In genomic region chr2:20565101-20565622, GRCh38 we compare ENCODE assay signal across 27 cellular contexts.
A peak's percentile ranks its signal among the peaks of the same experiment; 100 is the strongest.
DNase-seq lines count a peak whose midpoint lies in the region; ATAC-seq, FAIRE-seq and TF ChIP-seq lines count a peak whose summit lies in the region.
"Had no signal": no experiment of that assay in that cellular context is flagged by ENCODE, and none has a peak within 500 bp of the region (broad histone marks: within the 10 kb centered on the region; RNA-seq: fewer than 3 reads in every experiment).

No MANE protein-coding gene starts in this region.

- H3K27me3 ChIP-seq in HepG2 (ENCODE audit: control insufficient read depth in 1 of 2, insufficient read depth in 2 of 2, low read length in 2 of 2) = no peaks in the 10 kb centered on the region
- no peaks in the 10 kb centered on the region for H3K27me3 ChIP-seq in right lobe of liver
- no peaks in the 10 kb centered on the region for H3K27me3 ChIP-seq in osteoblast (ENCODE audit: insufficient read depth, low read length)
- no peaks in the 10 kb centered on the region for H3K27me3 ChIP-seq in breast epithelium
- H3K27me3 ChIP-seq: BE2C had no signal

- no TSS peak for BruUV-seq in HepG2 (replicated peaks; lab: Mats Ljungman, UMichigan)

- H3K27ac ChIP-seq in HepG2 (ENCODE audit: extremely low read length, insufficient read depth, low read length) (no peak overlapping the region), right lobe of liver (no peak overlapping the region), mesodermal cell (ENCODE audit: low read depth, low read length, severe bottlenecking) (peak overlapping the region; percentile 36), osteoblast (ENCODE audit: low read depth, low read length) (no peak overlapping the region), breast epithelium (no peak overlapping the region)

- H3K4me1 ChIP-seq in HepG2 (ENCODE audit: insufficient read depth, low read length) (peaks cover 88% of the 10 kb centered on the region), right lobe of liver (peaks cover 0 to 17% (median 7%) of the 10 kb centered on the region in 4 donors), mesodermal cell (ENCODE audit: control insufficient read depth, insufficient read depth, low read length, poor library complexity, severe bottlenecking) (peaks cover 64% of the 10 kb centered on the region), osteoblast (ENCODE audit: insufficient read depth, low read length) (peaks cover 38% of the 10 kb centered on the region), breast epithelium (no peaks in the 10 kb centered on the region)

- no peaks in the 10 kb centered on the region for H3K36me3 ChIP-seq in HepG2 (replicated peaks in 1 of 2; ENCODE audit: control insufficient read depth in 1 of 2, insufficient read depth in 2 of 2, low read length in 2 of 2)
- H3K36me3 ChIP-seq in right lobe of liver = no peaks in the 10 kb centered on the region
- H3K36me3 ChIP-seq in mesodermal cell (ENCODE audit: control insufficient read depth, insufficient read depth, low read length) = no peaks in the 10 kb centered on the region
- no peaks in the 10 kb centered on the region for H3K36me3 ChIP-seq in osteoblast (ENCODE audit: insufficient read depth, low read length)
- no peaks in the 10 kb centered on the region for H3K36me3 ChIP-seq in breast epithelium
- H3K36me3 ChIP-seq: BE2C had no signal

- POLR2A ChIA-PET in HepG2 (lab: Yijun Ruan, JAX) = interaction anchor here (1.2 to 4.6 kb wide), 7 partner anchors 10 to 118 kb away, joined by 3 to 32 read pairs (median 9); partner anchors contain the start of gene RHOB

- 0 out of 2 replicates have a peak overlapping the region, but pooled peaks have one; percentile 1 for H3K9ac ChIP-seq in HepG2 (ENCODE audit: insufficient read depth, low read depth, low read length)

- TF ChIP-seq RAD21 in HepG2 (CRISPR knock-in tag; IDR thresholded peaks at IDR 0.05) = no peak

- no peak for TF ChIP-seq CTCF in HepG2 (CRISPR knock-in tag; IDR thresholded peaks at IDR 0.05)
- no peak for TF ChIP-seq CTCF in right lobe of liver (IDR thresholded peaks at IDR 0.05)
- TF ChIP-seq CTCF in osteoblast (IDR thresholded peaks at IDR 0.05; ENCODE audit: extremely low read depth, low read depth, low read length) = no peak
- no peak for TF ChIP-seq CTCF in breast epithelium (IDR thresholded peaks at IDR 0.05)

- no peak overlapping the region for H3K4me3 ChIP-seq in HepG2 (replicated peaks in 1 of 3; ENCODE audit: insufficient read depth in 1 of 3, low read depth in 2 of 3, low read length in 3 of 3)
- no peak overlapping the region for H3K4me3 ChIP-seq in right lobe of liver
- H3K4me3 ChIP-seq in mesodermal cell (ENCODE audit: extremely low read depth, insufficient read depth, low read length, poor library complexity, severe bottlenecking) = no peak overlapping the region
- no peak overlapping the region for H3K4me3 ChIP-seq in osteoblast (ENCODE audit: insufficient read depth, low read length)
- H3K4me3 ChIP-seq in breast epithelium = no peak overlapping the region

- TF ChIP-seq EP300 in HepG2 (IDR thresholded peaks at IDR 0.05; ENCODE audit: low read depth in 2 of 2, low read length in 2 of 2) = no peak
- TF ChIP-seq EP300 in HepG2 (CRISPR knock-in tag; IDR thresholded peaks at IDR 0.05; ENCODE audit: borderline replicate concordance) = no peak

- H3K9me3 ChIP-seq in HepG2 (ENCODE audit: low read length) (no peaks in the 10 kb centered on the region), right lobe of liver (no peaks in the 10 kb centered on the region), mesodermal cell (ENCODE audit: control insufficient read depth, low read length) (no peaks in the 10 kb centered on the region), osteoblast (ENCODE audit: low read depth, low read length) (no peaks in the 10 kb centered on the region), breast epithelium (no peaks in the 10 kb centered on the region)
- H3K9me3 ChIP-seq: BE2C had no signal

- DNase-seq in HepG2 (ENCODE audit: low spot score) (no peak), right lobe of liver (no peak), osteoblast (ENCODE audit: insufficient read length, low spot score, missing footprints) (peak; percentile 64), breast epithelium (ENCODE audit: low spot score in 2 of 2) (no peak), globus pallidus (ENCODE audit: low spot score) (no peak), RPMI8226 (no peak)
- DNase-seq: 8988T; ACHN; BE2C; CD4-positive, CD25-positive, alpha-beta regulatory T cell; DMS153; DND-41; KBM-7; MV-4-11; NCI-H1105; NCI-H1436 treated with DMSO at 0.1 percent for 48 hours; NCI-H187 treated with DMSO at 0.1 percent for 48 hours; NCI-H2107; NCI-H446; NCI-H524 treated with DMSO at 0.1 percent for 48 hours; NCI-H774; PC-3; Right ventricle myocardium superior had no signal

- intact Hi-C loops in HepG2 (cut with micrococcal nuclease; ENCODE audit: unreplicated experiment) (no loop called here), right lobe of liver (cut with DNase I) (no loop called here), breast epithelium (cut with DNase I; ENCODE audit: low total_unique reads) (no loop called here)

- H2AFZ ChIP-seq in HepG2 (ENCODE audit: low read length) = no peak overlapping the region
- H2AFZ ChIP-seq in osteoblast (ENCODE audit: low read length) = no peak overlapping the region

- H4K20me1 ChIP-seq in HepG2 (ENCODE audit: insufficient read depth, low read length) = no peaks in the 10 kb centered on the region
- no peaks in the 10 kb centered on the region for H4K20me1 ChIP-seq in osteoblast (ENCODE audit: insufficient read depth, low read length)

- ATAC-seq in HepG2 = no peak
- ATAC-seq in right lobe of liver = no peak
- ATAC-seq in HG03097 (IDR thresholded peaks at IDR 0.05; ENCODE audit: low FRiP score, unreplicated experiment) = no peak
- ATAC-seq: PC-3 had no signal

- no peak for FAIRE-seq in HepG2 (lab: Jason Lieb, UNC)
- FAIRE-seq: GM19239, H54 had no signal

- CTCF ChIA-PET in HepG2 (lab: Yijun Ruan, JAX; ENCODE audit: low intra/inter-chr PET ratio, low total read pairs) = no interaction called here

- in situ Hi-C loops in HepG2 (cut with HindIII; ENCODE audit: extremely low pct_ligation_motif_present, low pct_unique_long_range_greater_than_20kb) = no loop called here

- H3K79me2 ChIP-seq in HepG2 (ENCODE audit: insufficient read depth, low read length) (no peaks in the 10 kb centered on the region), osteoblast (ENCODE audit: insufficient read depth, low read length) (no peaks in the 10 kb centered on the region)

- TF ChIP-seq POLR2A in HepG2 (IDR thresholded peaks at IDR 0.05; ENCODE audit: insufficient read depth in 1 of 2, low read depth in 2 of 2, low read length in 2 of 2) = no peak
- TF ChIP-seq POLR2A in right lobe of liver (IDR thresholded peaks at IDR 0.05) = no peak
- no peak for TF ChIP-seq POLR2A in breast epithelium (IDR thresholded peaks at IDR 0.05)

- 93% methylated on average over 6 of the region's 7 CpGs for WGBS in HepG2 (ENCODE audit: low lambda C conversion rate)
- WGBS in right lobe of liver (ENCODE audit: insufficient coverage, low coverage, low lambda C conversion rate, missing lambda C conversion rate) = 80% methylated on average over 1 of the region's 7 CpGs
- WGBS in mesodermal cell (ENCODE audit: insufficient coverage in 2 of 2), 2 experiments = 92 to 96% methylated on average over 3 to 6 of the region's 7 CpGs

- H3K4me2 ChIP-seq in HepG2 (ENCODE audit: low read depth, low read length) = no peak overlapping the region
- H3K4me2 ChIP-seq in osteoblast (ENCODE audit: insufficient read depth, low read length) = no peak overlapping the region

TF ChIP-seq in HepG2, 621 proteins besides CTCF, POLR2A, EP300 and RAD21 (continues in another document):
- TF ChIP-seq ZNF652 (CRISPR knock-in tag; IDR thresholded peaks at IDR 0.05; ENCODE audit: borderline replicate concordance, low read depth) (no peak), ZNF296 (CRISPR knock-in tag; conservative IDR thresholded peaks at IDR 0.05) (0 out of 2 replicates have a peak, but pooled peaks have one; percentile 27), HNRNPH1 (optimal IDR thresholded peaks at IDR 0.05; ENCODE audit: low read depth, low read length) (no peak), ZNF430 (CRISPR knock-in tag; IDR thresholded peaks at IDR 0.05) (0 out of 2 replicates have a peak, but pooled peaks have one; percentile 56), TCF7 (IDR thresholded peaks at IDR 0.05; ENCODE audit: low read depth) (no peak), HIC2 (CRISPR knock-in tag; IDR thresholded peaks at IDR 0.05; ENCODE audit: low read depth) (no peak), ZNF605 (CRISPR knock-in tag; IDR thresholded peaks at IDR 0.05) (peak; percentile 56; the same call in 1 of the 2 replicates), JUN (CRISPR knock-in tag; IDR thresholded peaks at IDR 0.05) (no peak), TEF (CRISPR knock-in tag; IDR thresholded peaks at IDR 0.05) (no peak), PLRG1 (conservative IDR thresholded peaks at IDR 0.05) (no peak)
